In genomic region chr1:101025283-101025679, GRCh38 we compare ENCODE assay signal across 8 cellular contexts. TPM values are rescaled to one million over a fixed set of nuclear protein-coding genes. Genes with fewer than 3 reads are reported as not detected.
DNase-seq lines count a peak whose midpoint lies in the region; ATAC-seq and TF ChIP-seq lines count a peak whose summit lies in the region.

No MANE protein-coding gene starts in this region.

- H3K79me2 ChIP-seq in OCI-LY3 (ENCODE audit: low read length) = peaks cover 48% of the 10 kb centered on the region

- peak overlapping the region; percentile 38 for H3K27ac ChIP-seq in OCI-LY3 (ENCODE audit: low read length)
- H3K27ac ChIP-seq in body of pancreas = peak overlapping the region; percentile 67 to 79 (median 76)

- H3K4me3 ChIP-seq in OCI-LY3 (ENCODE audit: low read length) (peak overlapping the region; percentile 98), body of pancreas (peak overlapping the region; percentile 11 to 39)

- peak; percentile 31 to 32 for ATAC-seq in activated CD4-positive, CD25-positive, alpha-beta regulatory T cell treated with anti-CD3 and anti-CD28 coated beads, Interleukin-2, amount 50 U/mL, for 24 hours
- ATAC-seq in HG02885 (IDR thresholded peaks at IDR 0.05; ENCODE audit: poor library complexity, unreplicated experiment) (peak; percentile 36), body of pancreas (peak; percentile 30)
- ATAC-seq in stimulated activated naive CD8-positive, alpha-beta T cell treated with anti-CD3 and anti-CD28 coated beads, Interleukin-15, Interleukin-2, amounts not matched to agents 100 U/mL and 50 U/mL, for 24 hours = peak; percentile 30

- no peak for TF ChIP-seq POLR2A in body of pancreas (IDR thresholded peaks at IDR 0.05)

- H3K36me3 ChIP-seq in OCI-LY3 (replicated peaks; ENCODE audit: low read depth, low read length) (peaks cover 17% of the 10 kb centered on the region), body of pancreas (replicated peaks in 1 of 2; ENCODE audit: insufficient read depth in 1 of 2, low read depth in 2 of 2) (no peaks in the 10 kb centered on the region)

- no peak for DNase-seq in activated CD4-positive, CD25-positive, alpha-beta regulatory T cell (lab: John Stamatoyannopoulos, UW)
- DNase-seq in body of pancreas = peak in 2 of 4 donors; percentile 14 to 31
- DNase-seq in kidney tubule cell (ENCODE audit: low spot score) = peak; percentile 42
- DNase-seq in stimulated activated naive CD8-positive, alpha-beta T cell treated with anti-CD3 and anti-CD28 coated beads, Interleukin-15, Interleukin-2, amounts not matched to agents 100 U/mL and 50 U/mL, for 24 hours = peak; percentile 13
- DNase-seq in OCI-M2 (lab: John Stamatoyannopoulos, UW; ENCODE audit: unreplicated experiment) = no peak

- TF ChIP-seq CTCF in OCI-LY3 (IDR thresholded peaks at IDR 0.05; ENCODE audit: low read depth, low read length) (no peak), body of pancreas (IDR thresholded peaks at IDR 0.05) (no peak)

- H3K4me1 ChIP-seq in OCI-LY3 (ENCODE audit: low read length) (peaks cover 31% of the 10 kb centered on the region), body of pancreas (peaks cover 16% of the 10 kb centered on the region)

- intact Hi-C loops in body of pancreas (cut with DNase I) = no loop called here

- H3K9me3 ChIP-seq in OCI-LY3 (ENCODE audit: insufficient read depth, low read length) (no peaks in the 10 kb centered on the region), body of pancreas (no peaks in the 10 kb centered on the region)

- no peaks in the 10 kb centered on the region for H3K27me3 ChIP-seq in OCI-LY3 (ENCODE audit: low read depth, low read length)
- no peaks in the 10 kb centered on the region for H3K27me3 ChIP-seq in body of pancreas

- peak overlapping the region; percentile 90 for H3K9ac ChIP-seq in OCI-LY3 (ENCODE audit: low read length)

- peak overlapping the region; percentile 89 for H3K4me2 ChIP-seq in OCI-LY3 (ENCODE audit: low read length)

- peak overlapping the region; percentile 86 for H2AFZ ChIP-seq in OCI-LY3 (ENCODE audit: low read depth, low read length)

- 0 to 1% methylated on average over 9 of the region's 9 CpGs for WGBS in body of pancreas, 2 donors

- no peaks in the 10 kb centered on the region for H4K20me1 ChIP-seq in OCI-LY3 (ENCODE audit: insufficient read depth, low read length)

RNA-seq across cellular contexts. Expression of gene DPH5, which starts 0.3 kb away (rescaled TPM):
- total RNA-seq in body of pancreas = 10 to 100 TPM in 1 of 2 donors, 1 to 10 TPM in 1; 2.6 to 29.6 TPM

Comparison
In these comparisons a context has a peak if more than half of its experiments do, and no peak if none do; other contexts are left out.
1. DNase-seq: peak in kidney tubule cell (single experiment) and stimulated activated naive CD8-positive, alpha-beta T cell treated with anti-CD3 and anti-CD28 coated beads, Interleukin-15, Interleukin-2, amounts not matched to agents 100 U/mL and 50 U/mL, for 24 hours (single experiment); none in activated CD4-positive, CD25-positive, alpha-beta regulatory T cell (0 of 4) and OCI-M2 (single experiment).
2. Peak in every context shown above with its lines, with median percentiles within 50 percentile points of each other: ATAC-seq.